In genomic region chr19:33798701-33799111, GRCh38 we compare ENCODE assay signal across 3 cellular contexts.
TF ChIP-seq lines count a peak whose summit lies in the region.

No MANE protein-coding gene starts in this region.

TF ChIP-seq in A549, 52 proteins besides CTCF, POLR2A, EP300 and RAD21:
- TF ChIP-seq FOXS1 (CRISPR knock-in tag; IDR thresholded peaks at IDR 0.05) (no peak), HES2 (IDR thresholded peaks at IDR 0.05) (no peak), JUNB (IDR thresholded peaks at IDR 0.05) (no peak), GATA3 (IDR thresholded peaks at IDR 0.05; ENCODE audit: borderline replicate concordance) (no peak), FOSB (CRISPR knock-in tag; IDR thresholded peaks at IDR 0.05) (no peak), TP53 (CRISPR knock-in tag; IDR thresholded peaks at IDR 0.05) (no peak), ELK1 (IDR thresholded peaks at IDR 0.05; ENCODE audit: low read depth, low read length) (no peak), JUN (IDR thresholded peaks at IDR 0.05) (no peak), ZC3H11A (IDR thresholded peaks at IDR 0.05) (no peak), HOXB13 (CRISPR knock-in tag; IDR thresholded peaks at IDR 0.05; ENCODE audit: low read depth) (no peak), REST (IDR thresholded peaks at IDR 0.05) (no peak), KDM5A (IDR thresholded peaks at IDR 0.05) (no peak), RARB (CRISPR knock-in tag; IDR thresholded peaks at IDR 0.05) (no peak), SMC3 (IDR thresholded peaks at IDR 0.05) (no peak), MAX (IDR thresholded peaks at IDR 0.05) (no peak), PBX3 (IDR thresholded peaks at IDR 0.05) (no peak), HDAC2 (IDR thresholded peaks at IDR 0.05) (no peak)

TF ChIP-seq in IMR-90, 13 proteins besides CTCF, POLR2A, EP300 and RAD21:
- TF ChIP-seq BHLHE40 (IDR thresholded peaks at IDR 0.05; ENCODE audit: low read depth, low read length) (no peak), USF2 (IDR thresholded peaks at IDR 0.05; ENCODE audit: low read depth, low read length) (no peak), SMC3 (IDR thresholded peaks at IDR 0.05; ENCODE audit: low read depth, low read length) (no peak), RCOR1 (IDR thresholded peaks at IDR 0.05; ENCODE audit: insufficient replicate concordance, low read length) (no peak), RFX5 (IDR thresholded peaks at IDR 0.05; ENCODE audit: low read depth, low read length) (no peak), NFE2L2 (IDR thresholded peaks at IDR 0.05; ENCODE audit: low read depth, low read length) (no peak), FOS (IDR thresholded peaks at IDR 0.05; ENCODE audit: low read depth, low read length) (no peak), CHD1 (IDR thresholded peaks at IDR 0.05; ENCODE audit: low read depth, low read length) (no peak), MAZ (IDR thresholded peaks at IDR 0.05; ENCODE audit: borderline replicate concordance, low read depth, low read length) (no peak), MXI1 (IDR thresholded peaks at IDR 0.05; ENCODE audit: borderline replicate concordance, low read depth, low read length) (no peak), ELK1 (IDR thresholded peaks at IDR 0.05; ENCODE audit: borderline replicate concordance, low read depth, low read length) (no peak), CEBPB (IDR thresholded peaks at IDR 0.05; ENCODE audit: low read depth, low read length) (no peak), MAFK (IDR thresholded peaks at IDR 0.05; ENCODE audit: low read depth, low read length) (no peak)
TF ChIP-seq in IMR-90: peak in this region for 0.

TF ChIP-seq in endothelial cell of umbilical vein, 7 proteins besides CTCF, POLR2A, EP300 and RAD21:
- no peak for TF ChIP-seq EZH2 (IDR thresholded peaks at IDR 0.05; ENCODE audit: borderline replicate concordance, low read depth, low read length, severe bottlenecking)
- no peak for TF ChIP-seq MAX (IDR thresholded peaks at IDR 0.05; ENCODE audit: insufficient read depth, insufficient read length)
- no peak for TF ChIP-seq POLR2AphosphoS5 (IDR thresholded peaks at IDR 0.05; ENCODE audit: insufficient read depth, low read depth, low read length)
- TF ChIP-seq MYC (IDR thresholded peaks at IDR 0.05; ENCODE audit: low read depth, low read length), result no peak
- no peak for TF ChIP-seq GATA2 (IDR thresholded peaks at IDR 0.05; ENCODE audit: insufficient read depth, insufficient read length, low read depth, low read length)
- TF ChIP-seq JUN (IDR thresholded peaks at IDR 0.05; ENCODE audit: borderline replicate concordance, insufficient read depth, insufficient read length, low read depth), result no peak
- TF ChIP-seq FOS (IDR thresholded peaks at IDR 0.05; ENCODE audit: borderline replicate concordance, insufficient read depth, low read length), result no peak
